Comparison of ENCODE assay signal across 1 cellular context in genomic region chr19:17245535-17245984, GRCh38.
TF ChIP-seq lines count a peak whose summit lies in the region.

TSS of gene NR2F6 (minus strand) at chr19:17245919. CDS start at chr19:17245220, 699 bp downstream.

TF ChIP-seq in GM12878, 131 proteins besides CTCF, POLR2A, EP300 and RAD21 (continued from another document):
- TF ChIP-seq JUNB (IDR thresholded peaks at IDR 0.05) (no peak), EGR1 (IDR thresholded peaks at IDR 0.05; ENCODE audit: borderline replicate concordance in 1 of 2, low read depth in 2 of 2, low read length in 2 of 2) (peak in 1 of 2 experiments; percentile 40; a peak in 2 of 3 replicates), NR2F1 (conservative IDR thresholded peaks at IDR 0.05) (no peak), SUPT20H (IDR thresholded peaks at IDR 0.05; ENCODE audit: borderline replicate concordance, control insufficient read depth, low read depth, low read length) (no peak), TCF3 (IDR thresholded peaks at IDR 0.05; ENCODE audit: borderline replicate concordance, insufficient read depth, low read depth, low read length) (0 out of 2 replicates have a peak, but pooled peaks have one; percentile 11), PBX3 (IDR thresholded peaks at IDR 0.05; ENCODE audit: insufficient replicate concordance, low read depth, low read length) (no peak), NKRF (conservative IDR thresholded peaks at IDR 0.05) (no peak), BCLAF1 (IDR thresholded peaks at IDR 0.05) (no peak), KDM1A (IDR thresholded peaks at IDR 0.05; ENCODE audit: borderline replicate concordance) (no peak), SUZ12 (IDR thresholded peaks at IDR 0.05; ENCODE audit: unreplicated experiment) (no peak), ZSCAN29 (IDR thresholded peaks at IDR 0.05) (peak; percentile 16; the same call in 1 of the 2 replicates), FOXK2 (IDR thresholded peaks at IDR 0.05) (no peak), ATF2 (IDR thresholded peaks at IDR 0.05; ENCODE audit: low read length) (no peak), PML (IDR thresholded peaks at IDR 0.05; ENCODE audit: low read length) (no peak)
